Comparison of ENCODE assay signal across 1 cellular context in genomic region chr15:40108061-40108854, GRCh38.
TF ChIP-seq lines count a peak whose summit lies in the region.

No MANE protein-coding gene starts in this region.

TF ChIP-seq in K562, 482 proteins besides CTCF, POLR2A, EP300 and RAD21:
- TF ChIP-seq, protein P1, sequence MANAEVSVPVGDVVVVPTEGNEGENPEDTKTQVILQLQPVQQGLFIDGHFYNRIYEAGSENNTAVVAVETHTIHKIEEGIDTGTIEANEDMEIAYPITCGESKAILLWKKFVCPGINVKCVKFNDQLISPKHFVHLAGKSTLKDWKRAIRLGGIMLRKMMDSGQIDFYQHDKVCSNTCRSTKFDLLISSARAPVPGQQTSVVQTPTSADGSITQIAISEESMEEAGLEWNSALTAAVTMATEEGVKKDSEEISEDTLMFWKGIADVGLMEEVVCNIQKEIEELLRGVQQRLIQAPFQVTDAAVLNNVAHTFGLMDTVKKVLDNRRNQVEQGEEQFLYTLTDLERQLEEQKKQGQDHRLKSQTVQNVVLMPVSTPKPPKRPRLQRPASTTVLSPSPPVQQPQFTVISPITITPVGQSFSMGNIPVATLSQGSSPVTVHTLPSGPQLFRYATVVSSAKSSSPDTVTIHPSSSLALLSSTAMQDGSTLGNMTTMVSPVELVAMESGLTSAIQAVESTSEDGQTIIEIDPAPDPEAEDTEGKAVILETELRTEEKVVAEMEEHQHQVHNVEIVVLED (CRISPR knock-in tag; IDR thresholded peaks at IDR 0.05): no peak
- TF ChIP-seq TAF7 (tag; IDR thresholded peaks at IDR 0.05) (no peak), MEF2A (IDR thresholded peaks at IDR 0.05; ENCODE audit: control insufficient read depth, low read depth, low read length) (no peak), ILF3 (IDR thresholded peaks at IDR 0.05; ENCODE audit: borderline replicate concordance) (no peak), CREBBP (IDR thresholded peaks at IDR 0.05; ENCODE audit: low read depth, low read length) (no peak), NCOA6 (IDR thresholded peaks at IDR 0.05) (no peak), ZSCAN29 (IDR thresholded peaks at IDR 0.05) (no peak), MAZ (CRISPR knock-in tag; conservative IDR thresholded peaks at IDR 0.05 in 1 of 2, IDR thresholded peaks at IDR 0.05 in 1 of 2) (no peak), ZNF75A (CRISPR knock-in tag; IDR thresholded peaks at IDR 0.05) (no peak), ARID4B (CRISPR knock-in tag; IDR thresholded peaks at IDR 0.05) (no peak; the same call in 1 of the 2 replicates), FIP1L1 (IDR thresholded peaks at IDR 0.05; ENCODE audit: low read depth, low read length, poor library complexity, severe bottlenecking) (peak; percentile 21), HDAC8 (tag; IDR thresholded peaks at IDR 0.05) (no peak), SMC3 (conservative IDR thresholded peaks at IDR 0.05; ENCODE audit: insufficient read depth, low read depth, low read length) (no peak), SIN3B (IDR thresholded peaks at IDR 0.05; ENCODE audit: low read depth) (peak; percentile 49; the same call in 1 of the 2 replicates), POLR2G (IDR thresholded peaks at IDR 0.05; ENCODE audit: low read depth, low read length) (peak; percentile 63; the same call in 1 of the 2 replicates), ZNF384 (IDR thresholded peaks at IDR 0.05; ENCODE audit: low read depth, low read length) (no peak), TCF7 (IDR thresholded peaks at IDR 0.05; ENCODE audit: borderline replicate concordance) (no peak), ZBTB26 (CRISPR knock-in tag; IDR thresholded peaks at IDR 0.05) (peak; percentile 11; the same call in 1 of the 2 replicates), ZBTB17 (CRISPR knock-in tag; IDR thresholded peaks at IDR 0.05) (0 out of 2 replicates have a peak, but pooled peaks have one; percentile 10)
- TF ChIP-seq, protein P2, sequence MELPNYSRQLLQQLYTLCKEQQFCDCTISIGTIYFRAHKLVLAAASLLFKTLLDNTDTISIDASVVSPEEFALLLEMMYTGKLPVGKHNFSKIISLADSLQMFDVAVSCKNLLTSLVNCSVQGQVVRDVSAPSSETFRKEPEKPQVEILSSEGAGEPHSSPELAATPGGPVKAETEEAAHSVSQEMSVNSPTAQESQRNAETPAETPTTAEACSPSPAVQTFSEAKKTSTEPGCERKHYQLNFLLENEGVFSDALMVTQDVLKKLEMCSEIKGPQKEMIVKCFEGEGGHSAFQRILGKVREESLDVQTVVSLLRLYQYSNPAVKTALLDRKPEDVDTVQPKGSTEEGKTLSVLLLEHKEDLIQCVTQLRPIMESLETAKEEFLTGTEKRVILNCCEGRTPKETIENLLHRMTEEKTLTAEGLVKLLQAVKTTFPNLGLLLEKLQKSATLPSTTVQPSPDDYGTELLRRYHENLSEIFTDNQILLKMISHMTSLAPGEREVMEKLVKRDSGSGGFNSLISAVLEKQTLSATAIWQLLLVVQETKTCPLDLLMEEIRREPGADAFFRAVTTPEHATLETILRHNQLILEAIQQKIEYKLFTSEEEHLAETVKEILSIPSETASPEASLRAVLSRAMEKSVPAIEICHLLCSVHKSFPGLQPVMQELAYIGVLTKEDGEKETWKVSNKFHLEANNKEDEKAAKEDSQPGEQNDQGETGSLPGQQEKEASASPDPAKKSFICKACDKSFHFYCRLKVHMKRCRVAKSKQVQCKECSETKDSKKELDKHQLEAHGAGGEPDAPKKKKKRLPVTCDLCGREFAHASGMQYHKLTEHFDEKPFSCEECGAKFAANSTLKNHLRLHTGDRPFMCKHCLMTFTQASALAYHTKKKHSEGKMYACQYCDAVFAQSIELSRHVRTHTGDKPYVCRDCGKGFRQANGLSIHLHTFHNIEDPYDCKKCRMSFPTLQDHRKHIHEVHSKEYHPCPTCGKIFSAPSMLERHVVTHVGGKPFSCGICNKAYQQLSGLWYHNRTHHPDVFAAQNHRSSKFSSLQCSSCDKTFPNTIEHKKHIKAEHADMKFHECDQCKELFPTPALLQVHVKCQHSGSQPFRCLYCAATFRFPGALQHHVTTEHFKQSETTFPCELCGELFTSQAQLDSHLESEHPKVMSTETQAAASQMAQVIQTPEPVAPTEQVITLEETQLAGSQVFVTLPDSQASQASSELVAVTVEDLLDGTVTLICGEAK (IDR thresholded peaks at IDR 0.05): 0 out of 2 replicates have a peak, but pooled peaks have one; percentile 24
- TF ChIP-seq, protein P2 (CRISPR knock-in tag; IDR thresholded peaks at IDR 0.05): no peak
- TF ChIP-seq, protein P3, sequence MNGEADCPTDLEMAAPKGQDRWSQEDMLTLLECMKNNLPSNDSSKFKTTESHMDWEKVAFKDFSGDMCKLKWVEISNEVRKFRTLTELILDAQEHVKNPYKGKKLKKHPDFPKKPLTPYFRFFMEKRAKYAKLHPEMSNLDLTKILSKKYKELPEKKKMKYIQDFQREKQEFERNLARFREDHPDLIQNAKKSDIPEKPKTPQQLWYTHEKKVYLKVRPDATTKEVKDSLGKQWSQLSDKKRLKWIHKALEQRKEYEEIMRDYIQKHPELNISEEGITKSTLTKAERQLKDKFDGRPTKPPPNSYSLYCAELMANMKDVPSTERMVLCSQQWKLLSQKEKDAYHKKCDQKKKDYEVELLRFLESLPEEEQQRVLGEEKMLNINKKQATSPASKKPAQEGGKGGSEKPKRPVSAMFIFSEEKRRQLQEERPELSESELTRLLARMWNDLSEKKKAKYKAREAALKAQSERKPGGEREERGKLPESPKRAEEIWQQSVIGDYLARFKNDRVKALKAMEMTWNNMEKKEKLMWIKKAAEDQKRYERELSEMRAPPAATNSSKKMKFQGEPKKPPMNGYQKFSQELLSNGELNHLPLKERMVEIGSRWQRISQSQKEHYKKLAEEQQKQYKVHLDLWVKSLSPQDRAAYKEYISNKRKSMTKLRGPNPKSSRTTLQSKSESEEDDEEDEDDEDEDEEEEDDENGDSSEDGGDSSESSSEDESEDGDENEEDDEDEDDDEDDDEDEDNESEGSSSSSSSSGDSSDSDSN (IDR thresholded peaks at IDR 0.05; ENCODE audit: borderline replicate concordance in 1 of 2, low read depth in 2 of 2, low read length in 2 of 2): 0 out of 4 replicates have a peak, but pooled peaks of 1 of the 2 experiments have one; percentile 1
- TF ChIP-seq, protein P4, sequence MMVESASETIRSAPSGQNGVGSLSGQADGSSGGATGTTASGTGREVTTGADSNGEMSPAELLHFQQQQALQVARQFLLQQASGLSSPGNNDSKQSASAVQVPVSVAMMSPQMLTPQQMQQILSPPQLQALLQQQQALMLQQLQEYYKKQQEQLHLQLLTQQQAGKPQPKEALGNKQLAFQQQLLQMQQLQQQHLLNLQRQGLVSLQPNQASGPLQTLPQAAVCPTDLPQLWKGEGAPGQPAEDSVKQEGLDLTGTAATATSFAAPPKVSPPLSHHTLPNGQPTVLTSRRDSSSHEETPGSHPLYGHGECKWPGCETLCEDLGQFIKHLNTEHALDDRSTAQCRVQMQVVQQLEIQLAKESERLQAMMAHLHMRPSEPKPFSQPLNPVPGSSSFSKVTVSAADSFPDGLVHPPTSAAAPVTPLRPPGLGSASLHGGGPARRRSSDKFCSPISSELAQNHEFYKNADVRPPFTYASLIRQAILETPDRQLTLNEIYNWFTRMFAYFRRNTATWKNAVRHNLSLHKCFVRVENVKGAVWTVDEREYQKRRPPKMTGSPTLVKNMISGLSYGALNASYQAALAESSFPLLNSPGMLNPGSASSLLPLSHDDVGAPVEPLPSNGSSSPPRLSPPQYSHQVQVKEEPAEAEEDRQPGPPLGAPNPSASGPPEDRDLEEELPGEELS (CRISPR knock-in tag; IDR thresholded peaks at IDR 0.05; ENCODE audit: borderline replicate concordance): 0 out of 2 replicates have a peak, but pooled peaks have one; percentile 51
- TF ChIP-seq, protein P5, sequence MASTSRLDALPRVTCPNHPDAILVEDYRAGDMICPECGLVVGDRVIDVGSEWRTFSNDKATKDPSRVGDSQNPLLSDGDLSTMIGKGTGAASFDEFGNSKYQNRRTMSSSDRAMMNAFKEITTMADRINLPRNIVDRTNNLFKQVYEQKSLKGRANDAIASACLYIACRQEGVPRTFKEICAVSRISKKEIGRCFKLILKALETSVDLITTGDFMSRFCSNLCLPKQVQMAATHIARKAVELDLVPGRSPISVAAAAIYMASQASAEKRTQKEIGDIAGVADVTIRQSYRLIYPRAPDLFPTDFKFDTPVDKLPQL (IDR thresholded peaks at IDR 0.05; ENCODE audit: extremely low read depth, insufficient read length): no peak
